In genomic region chr14:50714452-50715073, GRCh38 we compare ENCODE assay signal across 8 cellular contexts. TPM values are rescaled to one million over a fixed set of nuclear protein-coding genes. Genes with fewer than 3 reads are reported as not detected.
A peak's percentile ranks its signal among the peaks of the same experiment; 100 is the strongest.
DNase-seq lines count a peak whose midpoint lies in the region; ATAC-seq and TF ChIP-seq lines count a peak whose summit lies in the region.

No MANE protein-coding gene starts in this region.

- H3K27me3 ChIP-seq in heart right ventricle, result no peaks in the 10 kb centered on the region
- no peaks in the 10 kb centered on the region for H3K27me3 ChIP-seq in WERI-Rb-1 (ENCODE audit: insufficient read depth, low read depth, severe bottlenecking)

- H3K4me1 ChIP-seq in heart right ventricle, result no peaks in the 10 kb centered on the region

- 59 to 66% methylated on average over 2 of the region's 2 CpGs for WGBS in heart right ventricle, 2 donors

- intact Hi-C loops in heart right ventricle (cut with DNase I) (loop anchor here (2.0 to 10.0 kb wide), 6 partner anchors 92 to 114 kb away; no protein-coding TSS in a partner anchor), left ventricle myocardium superior (cut with micrococcal nuclease) (no loop called here)

- DNase-seq in heart right ventricle, result peak in 1 of 2 donors; percentile 37
- DNase-seq in left ventricle myocardium superior, result no peak
- DNase-seq in HuH-7.5 (ENCODE audit: low spot score), result peak; percentile 17
- DNase-seq in WERI-Rb-1, result no peak
- DNase-seq in iPS-NIHi7 (ENCODE audit: extremely low spot score), result peak; percentile 69
- DNase-seq in NCI-H345 treated with DMSO at 0.1 percent for 48 hours (lab: John Stamatoyannopoulos, UW; ENCODE audit: unreplicated experiment), result no peak
- no peak for DNase-seq in NK-92 treated with Interleukin-12 subunit alpha and Interleukin-12 subunit beta, amount 100 ng/mL, for 24 hours (lab: John Stamatoyannopoulos, UW)
- no peak for DNase-seq in NCI-H2227 treated with DMSO at 0.1 percent for 48 hours (lab: John Stamatoyannopoulos, UW)

- peak in 6 of 8 donors; percentile 20 to 83 (median 63) for ATAC-seq in heart right ventricle
- no peak for ATAC-seq in left ventricle myocardium superior

- no peak overlapping the region for H3K27ac ChIP-seq in heart right ventricle
- H3K27ac ChIP-seq in WERI-Rb-1, result no peak overlapping the region

- H3K36me3 ChIP-seq in heart right ventricle, result peaks cover 0 to 7% (median 0%) of the 10 kb centered on the region in 9 donors
- H3K36me3 ChIP-seq in WERI-Rb-1, result no peaks in the 10 kb centered on the region

- TF ChIP-seq CTCF in heart right ventricle (IDR thresholded peaks at IDR 0.05) (peak in 8 of 9 donors; percentile 31 to 86 (median 66)), WERI-Rb-1 (IDR thresholded peaks at IDR 0.05; ENCODE audit: low read depth, low read length) (peak; percentile 50)

- H3K9me3 ChIP-seq in heart right ventricle (no peaks in the 10 kb centered on the region), WERI-Rb-1 (ENCODE audit: severe bottlenecking) (no peaks in the 10 kb centered on the region)

- H3K4me3 ChIP-seq in heart right ventricle (no peak overlapping the region), WERI-Rb-1 (ENCODE audit: low read depth, low read length) (no peak overlapping the region)

RNA-seq across cellular contexts. Expression of gene SAV1, which starts 46.5 kb away (rescaled TPM):
- total RNA-seq in heart right ventricle (10 to 100 TPM; 26.9 to 32.6 (median 30.1) TPM), left ventricle myocardium superior (26.2 TPM)
- 10 to 100 TPM; 10.2 to 25.2 TPM for polyA plus RNA-seq in heart right ventricle

Comparison
In these comparisons a context has a peak if more than half of its experiments do, and no peak if none do; other contexts are left out.
1. DNase-seq: peak in HuH-7.5 (single experiment) and iPS-NIHi7 (single experiment); none in left ventricle myocardium superior (single experiment), WERI-Rb-1 (single experiment), NCI-H345 treated with DMSO at 0.1 percent for 48 hours (single experiment), NK-92 treated with Interleukin-12 subunit alpha and Interleukin-12 subunit beta, amount 100 ng/mL, for 24 hours (single experiment) and NCI-H2227 treated with DMSO at 0.1 percent for 48 hours (single experiment).